In genomic region chrX:40772290-40772689, GRCh38 we compare ENCODE assay signal across 20 cellular contexts. TPM values are rescaled to one million over a fixed set of nuclear protein-coding genes. Genes with fewer than 3 reads are reported as not detected.
DNase-seq lines count a peak whose midpoint lies in the region; ATAC-seq and TF ChIP-seq lines count a peak whose summit lies in the region.
"Had no signal": no experiment of that assay in that cellular context is flagged by ENCODE, and none has a peak within 500 bp of the region (broad histone marks: within the 10 kb centered on the region; RNA-seq: fewer than 3 reads in every experiment).

No MANE protein-coding gene starts in this region.

- no peak overlapping the region for H4K91ac ChIP-seq in mesenchymal stem cell (ENCODE audit: low read length)

- H2BK5ac ChIP-seq in mesenchymal stem cell (ENCODE audit: low read depth, low read length, poor library complexity, severe bottlenecking): no peak overlapping the region

- no peaks in the 10 kb centered on the region for H3K79me1 ChIP-seq in mesenchymal stem cell (replicated peaks; ENCODE audit: low read length, poor library complexity, severe bottlenecking)

- H3K4me2 ChIP-seq in mesenchymal stem cell (ENCODE audit: low read length, poor library complexity, severe bottlenecking): no peak overlapping the region
- H3K4me2 ChIP-seq in GM23338: no peak overlapping the region

- no peak overlapping the region for H3K9ac ChIP-seq in mesenchymal stem cell (ENCODE audit: low read length)
- H3K9ac ChIP-seq: BLaER1 treated with 17β-estradiol and CSF1 and Interleukin-3, amounts not matched to agents 10 nM and 100 nM had no signal

- H2BK120ac ChIP-seq in mesenchymal stem cell (ENCODE audit: low read depth, low read length): no peak overlapping the region

- no peaks in the 10 kb centered on the region for H3K79me2 ChIP-seq in GM23338 (replicated peaks; ENCODE audit: insufficient read depth)

- no peak overlapping the region for H2BK15ac ChIP-seq in mesenchymal stem cell (ENCODE audit: low read depth, poor library complexity, severe bottlenecking)

- peaks cover 0 to 31% of the 10 kb centered on the region in 2 experiments for H3K27me3 ChIP-seq in mesenchymal stem cell (ENCODE audit: control insufficient read depth in 1 of 2, insufficient read depth in 1 of 2, low read length in 2 of 2)
- H3K27me3 ChIP-seq in GM23338 (ENCODE audit: insufficient read depth): no peaks in the 10 kb centered on the region
- H3K27me3 ChIP-seq: brain microvascular endothelial cell had no signal

- H3K27me3 Mint-ChIP-seq in chondrocyte (ENCODE audit: low read depth): no peaks in the 10 kb centered on the region
- H3K27me3 Mint-ChIP-seq in GM23338 (ENCODE audit: insufficient read depth, low read depth, poor library complexity): peaks cover 2% of the 10 kb centered on the region
- H3K27me3 Mint-ChIP-seq: activated CD4-positive, alpha-beta T cell treated with anti-CD3 and anti-CD28 coated beads for 36 hours had no signal

- ATAC-seq in GM23338: no peak
- no peak for ATAC-seq in GM18505 (IDR thresholded peaks at IDR 0.05; ENCODE audit: unreplicated experiment)
- ATAC-seq: activated CD4-positive, alpha-beta T cell treated with anti-CD3 and anti-CD28 coated beads for 36 hours had no signal

- H3K4ac ChIP-seq in mesenchymal stem cell (ENCODE audit: low read depth in 1 of 2, low read length in 2 of 2): no peak overlapping the region

- H3K9me3 ChIP-seq in mesenchymal stem cell (ENCODE audit: control insufficient read depth, low read length): no peaks in the 10 kb centered on the region
- H3K9me3 ChIP-seq: BLaER1 treated with 17β-estradiol and CSF1 and Interleukin-3, amounts not matched to agents 10 nM and 100 nM had no signal

- no peak overlapping the region for H3K4me3 ChIP-seq in mesenchymal stem cell (ENCODE audit: insufficient read depth in 1 of 2, low read depth in 1 of 2, low read length in 2 of 2)
- no peak overlapping the region for H3K4me3 ChIP-seq in GM23338
- H3K4me3 ChIP-seq: BLaER1 treated with 17β-estradiol and CSF1 and Interleukin-3, amounts not matched to agents 10 nM and 100 nM had no signal

- no peaks in the 10 kb centered on the region for H3F3A ChIP-seq in GM23338 (replicated peaks; ENCODE audit: low read depth)

- H2AK5ac ChIP-seq in mesenchymal stem cell (ENCODE audit: low read length, severe bottlenecking): no peak overlapping the region

- H3K23ac ChIP-seq in mesenchymal stem cell (ENCODE audit: low read length in 2 of 2): no peak overlapping the region

- TF ChIP-seq CTCF in chondrocyte (IDR thresholded peaks at IDR 0.05) (no peak), GM23338 (conservative IDR thresholded peaks at IDR 0.05; ENCODE audit: low read depth in 2 of 2) (no peak)

- no peaks in the 10 kb centered on the region for H3K36me3 ChIP-seq in mesenchymal stem cell (ENCODE audit: control insufficient read depth in 1 of 2, insufficient read depth in 2 of 2, low read depth in 1 of 2, low read length in 2 of 2)
- no peaks in the 10 kb centered on the region for H3K36me3 ChIP-seq in GM23338 (ENCODE audit: insufficient read depth)
- H3K36me3 ChIP-seq: BLaER1 treated with 17β-estradiol and CSF1 and Interleukin-3, amounts not matched to agents 10 nM and 100 nM; brain microvascular endothelial cell had no signal

- H3K27ac Mint-ChIP-seq in chondrocyte (ENCODE audit: unreplicated experiment) (peak overlapping the region; percentile 37), GM23338 (no peak overlapping the region)
- H3K27ac Mint-ChIP-seq: activated CD4-positive, alpha-beta T cell treated with anti-CD3 and anti-CD28 coated beads for 36 hours; activated naive CD4-positive, alpha-beta T cell treated with anti-CD3 and anti-CD28 coated beads for 36 hours; nephron progenitor cell had no signal

- H4K8ac ChIP-seq in mesenchymal stem cell (ENCODE audit: low read length): no peak overlapping the region

- no peaks in the 10 kb centered on the region for H3K9me2 ChIP-seq in GM23338 (ENCODE audit: insufficient read depth)

- H3K4me3 Mint-ChIP-seq in chondrocyte (ENCODE audit: unreplicated experiment): no peak overlapping the region
- H3K4me3 Mint-ChIP-seq in GM23338: no peak overlapping the region
- H3K4me3 Mint-ChIP-seq: activated CD4-positive, alpha-beta T cell treated with anti-CD3 and anti-CD28 coated beads for 36 hours; activated naive CD4-positive, alpha-beta T cell treated with anti-CD3 and anti-CD28 coated beads for 36 hours; nephron progenitor cell had no signal

- H2BK12ac ChIP-seq in mesenchymal stem cell (ENCODE audit: low read length in 2 of 2): no peak overlapping the region

- H3K27ac ChIP-seq in mesenchymal stem cell (ENCODE audit: low read length, poor library complexity, severe bottlenecking): no peak overlapping the region
- no peak overlapping the region for H3K27ac ChIP-seq in GM23338 (ENCODE audit: low read depth)
- H3K27ac ChIP-seq: BLaER1 treated with 17β-estradiol and CSF1 and Interleukin-3, amounts not matched to agents 10 nM and 100 nM; brain microvascular endothelial cell had no signal

- no peak for TF ChIP-seq POLR2A in GM18505 (IDR thresholded peaks at IDR 0.05; ENCODE audit: borderline replicate concordance, extremely low read depth, insufficient read depth, insufficient read length)

- WGBS in mesenchymal stem cell: 67% methylated on average over 1 of the region's 2 CpGs

- peak; percentile 45 for DNase-seq in EL
- peak; percentile 88 for DNase-seq in M059J (ENCODE audit: low read depth)
- DNase-seq in chondrocyte (ENCODE audit: low spot score): no peak
- DNase-seq in mesenchymal stem cell: peak; percentile 24
- DNase-seq in GM23338 (ENCODE audit: low spot score): no peak
- no peak for DNase-seq in putamen (ENCODE audit: low spot score)
- DNase-seq: activated CD4-positive, alpha-beta T cell treated with anti-CD3 and anti-CD28 coated beads for 36 hours; activated CD8-positive, alpha-beta memory T cell treated with anti-CD3 and anti-CD28 coated beads, Interleukin-2, amount 50 U/mL, for 48 hours; activated naive CD4-positive, alpha-beta T cell treated with anti-CD3 and anti-CD28 coated beads for 36 hours; brain microvascular endothelial cell; DMS153; foreskin melanocyte; GOT3; NCI-H1105; NCI-H2227 treated with DMSO at 0.1 percent for 48 hours; nephron progenitor cell; SIG-M5; T-helper 2 cell had no signal

- H3K4me1 ChIP-seq in mesenchymal stem cell (ENCODE audit: control insufficient read depth, insufficient read depth, low read depth, low read length): no peaks in the 10 kb centered on the region
- H3K4me1 ChIP-seq in GM23338 (ENCODE audit: insufficient read depth): no peaks in the 10 kb centered on the region

- no peak overlapping the region for H2AFZ ChIP-seq in mesenchymal stem cell (ENCODE audit: low read depth, low read length)
- H2AFZ ChIP-seq in GM23338: no peak overlapping the region

- H3K9me3 Mint-ChIP-seq in chondrocyte (ENCODE audit: low read depth): peaks cover 6% of the 10 kb centered on the region
- H3K9me3 Mint-ChIP-seq in GM23338: no peaks in the 10 kb centered on the region
- H3K9me3 Mint-ChIP-seq: activated naive CD4-positive, alpha-beta T cell treated with anti-CD3 and anti-CD28 coated beads for 36 hours had no signal

- H3K36me3 Mint-ChIP-seq in chondrocyte (ENCODE audit: low read depth): no peaks in the 10 kb centered on the region
- no peaks in the 10 kb centered on the region for H3K36me3 Mint-ChIP-seq in GM23338 (ENCODE audit: low read depth)

- H3K18ac ChIP-seq in mesenchymal stem cell (ENCODE audit: low read depth in 1 of 2, low read length in 2 of 2): no peak overlapping the region

- no peak overlapping the region for H3K14ac ChIP-seq in mesenchymal stem cell (ENCODE audit: low read length in 2 of 2)

- H3K4me1 Mint-ChIP-seq in chondrocyte (ENCODE audit: low read depth): peaks cover 37% of the 10 kb centered on the region
- no peaks in the 10 kb centered on the region; the same call in 2 of the 3 replicates for H3K4me1 Mint-ChIP-seq in GM23338
- H3K4me1 Mint-ChIP-seq: activated CD4-positive, alpha-beta T cell treated with anti-CD3 and anti-CD28 coated beads for 36 hours had no signal

- no peaks in the 10 kb centered on the region for H4K20me1 ChIP-seq in GM23338 (replicated peaks; ENCODE audit: insufficient read depth)
- H4K20me1 ChIP-seq: BLaER1 treated with 17β-estradiol and CSF1 and Interleukin-3, amounts not matched to agents 10 nM and 100 nM had no signal

TF ChIP-seq in GM23338, 12 proteins besides CTCF, POLR2A, EP300 and RAD21 (continues in another document):
- no peak for TF ChIP-seq ZNF331 (CRISPR knock-in tag; IDR thresholded peaks at IDR 0.05; ENCODE audit: low read depth)
- TF ChIP-seq CREB1 (CRISPR knock-in tag; IDR thresholded peaks at IDR 0.05; ENCODE audit: low read depth): no peak

RNA-seq across cellular contexts. Expression of gene MED14, which starts 36.9 kb away (rescaled TPM):
- 28.0 and 46.8 TPM in 2 replicates for total RNA-seq in M059J (2014; rRNA removed; shearing (Covaris generic))
- total RNA-seq in chondrocyte: 53.0 to 69.3 TPM (median 62.9 TPM) in 3 replicates
- 24.7 TPM for polyA plus RNA-seq in mesenchymal stem cell (2013, experiment 1 of 2)
- polyA plus RNA-seq in mesenchymal stem cell (2013, experiment 2 of 2): 22.7 TPM
- 99.3 and 110 TPM in 2 replicates for total RNA-seq in GM23338 (2014; rRNA removed; shearing (Covaris generic))
- polyA plus RNA-seq in GM23338 (2016; fragmentation: Nextera tagmentation; extraction: Ambion mirVana): 28.9 and 29.8 TPM in 2 replicates

Comparison
In these comparisons a context has a peak if more than half of its experiments do, and no peak if none do; other contexts are left out.
1. DNase-seq: peak in EL (single experiment), M059J (single experiment) and mesenchymal stem cell (single experiment); none in chondrocyte (single experiment), GM23338 (single experiment) and putamen (single experiment).